In genomic region chr1:12064073-12064969, GRCh38 we compare ENCODE assay signal across 15 cellular contexts. TPM values are rescaled to one million over a fixed set of nuclear protein-coding genes. Genes with fewer than 3 reads are reported as not detected.
A peak's percentile ranks its signal among the peaks of the same experiment; 100 is the strongest.
DNase-seq lines count a peak whose midpoint lies in the region; ATAC-seq, FAIRE-seq and TF ChIP-seq lines count a peak whose summit lies in the region.
"Had no signal": no experiment of that assay in that cellular context is flagged by ENCODE, and none has a peak within 500 bp of the region (broad histone marks: within the 10 kb centered on the region; RNA-seq: fewer than 3 reads in every experiment).

No MANE protein-coding gene starts in this region.

- no peak overlapping the region for H3K4me3 ChIP-seq in CD8-positive, alpha-beta T cell (ENCODE audit: low read depth, low read length)
- no peak overlapping the region for H3K4me3 ChIP-seq in sigmoid colon

- peak overlapping the region; percentile 53 for H3K4me3 Mint-ChIP-seq in CD8-positive, alpha-beta T cell
- peak overlapping the region; percentile 85 for H3K4me3 Mint-ChIP-seq in activated CD4-positive, alpha-beta memory T cell treated with anti-CD3 and anti-CD28 coated beads, Interleukin-2, amount 10 ng/mL, durations not matched to agents 7 days and 5 days
- H3K4me3 Mint-ChIP-seq in memory B cell, result peak overlapping the region; percentile 67

- H3K36me3 ChIP-seq in CD8-positive, alpha-beta T cell (ENCODE audit: insufficient read depth, low read length), result no peaks in the 10 kb centered on the region
- H3K36me3 ChIP-seq in sigmoid colon, result no peaks in the 10 kb centered on the region
- H3K36me3 ChIP-seq: cardiac muscle cell had no signal

- no peak for TF ChIP-seq POLR2A in sigmoid colon (IDR thresholded peaks at IDR 0.05)

- H3K36me3 Mint-ChIP-seq in CD8-positive, alpha-beta T cell, result no peaks in the 10 kb centered on the region
- peaks cover 26% of the 10 kb centered on the region for H3K36me3 Mint-ChIP-seq in activated CD4-positive, alpha-beta memory T cell treated with anti-CD3 and anti-CD28 coated beads, Interleukin-2, amount 10 ng/mL, durations not matched to agents 7 days and 5 days (ENCODE audit: low read depth)
- H3K36me3 Mint-ChIP-seq in memory B cell, result no peaks in the 10 kb centered on the region

- peak; percentile 88 for FAIRE-seq in GM19239 (lab: Jason Lieb, UNC)
- FAIRE-seq: RCC 7860 had no signal

- POLR2A ChIA-PET in CD8-positive, alpha-beta T cell (lab: Charles Lee), result no interaction called here
- POLR2A ChIA-PET in activated CD4-positive, alpha-beta memory T cell treated with anti-CD3 and anti-CD28 coated beads, Interleukin-2, amount 10 ng/mL, durations not matched to agents 7 days and 5 days (lab: Charles Lee), result interaction anchor here (0.8 to 7.3 kb wide), 13 partner anchors 9 to 155 kb away, joined by 3 to 127 read pairs (median 17); partner anchors contain the start of gene MIIP

- intact Hi-C loops in CD8-positive, alpha-beta T cell (cut with DNase I, micrococcal nuclease), result no loop called here
- intact Hi-C loops in sigmoid colon (cut with DNase I), result no loop called here

- H3K4me1 ChIP-seq in CD8-positive, alpha-beta T cell (ENCODE audit: insufficient read depth, low read length), result peaks cover 24% of the 10 kb centered on the region
- peaks cover 0 to 11% (median 8%) of the 10 kb centered on the region in 4 donors for H3K4me1 ChIP-seq in sigmoid colon

- peaks cover 43% of the 10 kb centered on the region for H3K27me3 Mint-ChIP-seq in CD8-positive, alpha-beta T cell (ENCODE audit: low read depth)
- H3K27me3 Mint-ChIP-seq in activated CD4-positive, alpha-beta memory T cell treated with anti-CD3 and anti-CD28 coated beads, Interleukin-2, amount 10 ng/mL, durations not matched to agents 7 days and 5 days, result peaks cover 7% of the 10 kb centered on the region
- peaks cover 34% of the 10 kb centered on the region for H3K27me3 Mint-ChIP-seq in memory B cell

- DNase-seq in CD8-positive, alpha-beta T cell, result no peak
- DNase-seq in GM19239 (ENCODE audit: insufficient read length, low spot score) (no peak), memory B cell (ENCODE audit: low spot score in 2 of 2) (no peak), AG20443 (ENCODE audit: low spot score) (no peak), sigmoid colon (no peak)
- no peak for DNase-seq in activated CD4-positive, alpha-beta memory T cell treated with anti-CD3 and anti-CD28 coated beads, Interleukin-2, amount 10 ng/mL, durations not matched to agents 7 days and 5 days
- DNase-seq in stimulated activated CD4-positive, alpha-beta T cell treated with anti-CD3 and anti-CD28 coated beads, Interleukin-1b, Interleukin-23, amount 100 ng/mL, for 48 hours, result no peak
- DNase-seq: Caco-2, erythroblast, hippocampal formation, NCI-H446 treated with DMSO at 0.1 percent for 48 hours had no signal

- no peak for ATAC-seq in CD8-positive, alpha-beta T cell
- ATAC-seq in memory B cell (ENCODE audit: low read depth), result peak; percentile 30
- no peak for ATAC-seq in GM18502 (IDR thresholded peaks at IDR 0.05; ENCODE audit: poor library complexity, unreplicated experiment)

- 33 to 37% methylated on average over 17 of the region's 17 CpGs for WGBS in sigmoid colon, 2 donors

- no peaks in the 10 kb centered on the region for H3K9me3 ChIP-seq in CD8-positive, alpha-beta T cell (ENCODE audit: low read length)
- no peaks in the 10 kb centered on the region for H3K9me3 ChIP-seq in sigmoid colon
- H3K9me3 ChIP-seq: Caco-2 had no signal

- no peak overlapping the region for H3K27ac ChIP-seq in CD8-positive, alpha-beta T cell (ENCODE audit: low read depth, low read length)
- no peak overlapping the region for H3K27ac ChIP-seq in sigmoid colon
- H3K27ac ChIP-seq: cardiac muscle cell had no signal

- CTCF ChIA-PET in CD8-positive, alpha-beta T cell (lab: Charles Lee), result no interaction called here
- CTCF ChIA-PET in activated CD4-positive, alpha-beta memory T cell treated with anti-CD3 and anti-CD28 coated beads, Interleukin-2, amount 10 ng/mL, durations not matched to agents 7 days and 5 days (lab: Charles Lee), result interaction anchor here (2.3 to 3.9 kb wide), 3 partner anchors 13 to 17 kb away, joined by 6 to 15 read pairs (median 12); no protein-coding TSS in a partner anchor

- no peaks in the 10 kb centered on the region for H3K9me3 Mint-ChIP-seq in CD8-positive, alpha-beta T cell
- no peaks in the 10 kb centered on the region for H3K9me3 Mint-ChIP-seq in activated CD4-positive, alpha-beta memory T cell treated with anti-CD3 and anti-CD28 coated beads, Interleukin-2, amount 10 ng/mL, durations not matched to agents 7 days and 5 days
- H3K9me3 Mint-ChIP-seq in memory B cell, result no peaks in the 10 kb centered on the region

- H3K27ac Mint-ChIP-seq in CD8-positive, alpha-beta T cell, result no peak overlapping the region
- peak overlapping the region; percentile 82 for H3K27ac Mint-ChIP-seq in activated CD4-positive, alpha-beta memory T cell treated with anti-CD3 and anti-CD28 coated beads, Interleukin-2, amount 10 ng/mL, durations not matched to agents 7 days and 5 days
- no peak overlapping the region for H3K27ac Mint-ChIP-seq in memory B cell

- TF ChIP-seq EP300 in sigmoid colon (IDR thresholded peaks at IDR 0.05), result no peak

- H3K27me3 ChIP-seq in CD8-positive, alpha-beta T cell (ENCODE audit: insufficient read depth, low read length), result peaks cover 11% of the 10 kb centered on the region
- H3K27me3 ChIP-seq in sigmoid colon, result peaks cover 21 to 60% (median 23%) of the 10 kb centered on the region in 3 donors

- H3K4me1 Mint-ChIP-seq in CD8-positive, alpha-beta T cell (ENCODE audit: low read depth), result peaks cover 34% of the 10 kb centered on the region
- peaks cover 74% of the 10 kb centered on the region for H3K4me1 Mint-ChIP-seq in activated CD4-positive, alpha-beta memory T cell treated with anti-CD3 and anti-CD28 coated beads, Interleukin-2, amount 10 ng/mL, durations not matched to agents 7 days and 5 days
- H3K4me1 Mint-ChIP-seq in memory B cell, result peaks cover 39% of the 10 kb centered on the region

- no peak for TF ChIP-seq CTCF in CD8-positive, alpha-beta T cell (IDR thresholded peaks at IDR 0.05)
- no peak for TF ChIP-seq CTCF in sigmoid colon (IDR thresholded peaks at IDR 0.05)

RNA-seq across cellular contexts. Expression of gene TNFRSF8, which starts 1.2 kb away (rescaled TPM):
- not detected for total RNA-seq in CD8-positive, alpha-beta T cell
- 10 to 100 TPM; 32.9 to 34.3 TPM for total RNA-seq in activated CD4-positive, alpha-beta memory T cell treated with anti-CD3 and anti-CD28 coated beads, Interleukin-2, amount 10 ng/mL, durations not matched to agents 7 days and 5 days
- total RNA-seq in sigmoid colon, result 1 to 10 TPM in 1 of 4 donors, under 1 TPM in 3; 0.68 to 1.1 (median 0.77) TPM
- 1 to 10 TPM in 1 of 3 donors, under 1 TPM in 1, not detected in 1; 0.92 to 1.8 TPM for polyA plus RNA-seq in sigmoid colon
- total RNA-seq: Caco-2, MCF 10A had no signal
- polyA plus RNA-seq: cardiac muscle cell had no signal

RNA-seq across cellular contexts. Expression of gene MIIP, which starts 45.0 kb away (rescaled TPM):
- 10 to 100 TPM; 21.2 to 21.5 TPM for total RNA-seq in CD8-positive, alpha-beta T cell
- total RNA-seq in activated CD4-positive, alpha-beta memory T cell treated with anti-CD3 and anti-CD28 coated beads, Interleukin-2, amount 10 ng/mL, durations not matched to agents 7 days and 5 days, result 10 to 100 TPM; 98.3 to 98.6 TPM
- total RNA-seq in sigmoid colon, result 10 to 100 TPM; 23.7 to 31.2 (median 27.4) TPM
- 10 to 100 TPM; 12.7 to 32.6 (median 18.0) TPM for polyA plus RNA-seq in sigmoid colon

Comparison
In these comparisons a context has a peak if more than half of its experiments do, and no peak if none do; other contexts are left out.
1. RNA of gene TNFRSF8, which starts 1.2 kb away (total RNA-seq): 32.9 to 34.3 TPM in activated CD4-positive, alpha-beta memory T cell treated with anti-CD3 and anti-CD28 coated beads, Interleukin-2, amount 10 ng/mL, durations not matched to agents 7 days and 5 days; 0.68 to 1.1 TPM in sigmoid colon and not detected in CD8-positive, alpha-beta T cell; every median in the first group is over 10 times any median in the second.
2. Peak in every context shown above with its lines, with median percentiles within 50 percentile points of each other: H3K4me3 Mint-ChIP-seq.